ENCODE assay signal across 12 cellular contexts in the genomic region with DNA sequence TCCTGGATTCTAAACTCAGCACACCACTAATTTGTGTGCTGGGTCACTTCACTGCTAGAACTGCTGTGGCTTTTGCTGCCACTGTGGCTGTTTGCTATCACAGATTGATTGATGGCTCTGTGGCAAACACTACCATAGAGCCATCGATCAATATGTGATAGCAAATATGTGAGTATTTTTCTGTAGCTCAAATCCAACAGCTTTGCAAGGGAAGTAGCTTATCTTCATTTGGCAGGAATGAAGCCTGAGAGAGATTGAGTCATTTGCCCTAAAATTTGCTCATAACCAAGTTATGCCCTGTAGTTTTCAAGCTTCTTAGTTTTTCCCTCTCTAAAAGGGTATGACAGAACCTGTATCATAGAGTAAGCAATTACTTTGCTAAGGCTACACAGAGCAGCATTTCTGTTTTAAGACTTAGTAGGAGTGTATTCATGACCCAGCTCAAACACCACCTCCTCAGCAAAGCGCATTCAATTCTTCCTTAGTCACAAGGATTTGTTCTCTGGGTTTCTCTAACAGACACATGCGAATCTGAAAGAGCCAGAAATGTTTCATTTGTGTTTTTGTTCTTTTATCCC. TPM values are rescaled to one million over a fixed set of nuclear protein-coding genes. Genes with fewer than 3 reads are reported as not detected.
DNase-seq lines count a peak whose midpoint lies in the region; ATAC-seq, FAIRE-seq and TF ChIP-seq lines count a peak whose summit lies in the region.
"Had no signal": no experiment of that assay in that cellular context is flagged by ENCODE, and none has a peak within 500 bp of the region (broad histone marks: within the 10 kb centered on the region; RNA-seq: fewer than 3 reads in every experiment).

No MANE protein-coding gene starts in this region.

- no peak overlapping the region for H3K4me3 Mint-ChIP-seq in progenitor cell of endocrine pancreas (ENCODE audit: low read depth)
- no peak overlapping the region for H3K4me3 Mint-ChIP-seq in CD14-positive monocyte
- H3K4me3 Mint-ChIP-seq: T-cell had no signal

- ATAC-seq in HG03342 (IDR thresholded peaks at IDR 0.05; ENCODE audit: unreplicated experiment): no peak
- ATAC-seq in GM19463 (IDR thresholded peaks at IDR 0.05; ENCODE audit: unreplicated experiment): no peak
- ATAC-seq: T-cell had no signal

- no peak for TF ChIP-seq CTCF in progenitor cell of endocrine pancreas (IDR thresholded peaks at IDR 0.05; ENCODE audit: unreplicated experiment)
- TF ChIP-seq CTCF in CD14-positive monocyte (IDR thresholded peaks at IDR 0.05): no peak

- no peak for DNase-seq in GM19239 (ENCODE audit: insufficient read length, low spot score)
- peak; percentile 51 for DNase-seq in RKO (ENCODE audit: low spot score)
- DNase-seq in fibroblast of gingiva (ENCODE audit: low read depth): peak; percentile 29
- no peak for DNase-seq in progenitor cell of endocrine pancreas (ENCODE audit: low spot score, unreplicated experiment)
- no peak for DNase-seq in CD14-positive monocyte (ENCODE audit: low spot score)
- DNase-seq in activated T-cell treated with anti-CD3 and anti-CD28 coated beads, Interleukin-2, amount 50 U/mL, for 1 hour: no peak
- DNase-seq: cerebellar nuclear complex, hypothalamus, NCI-H2227 treated with DMSO at 0.1 percent for 48 hours, T-cell had no signal

- H3K27me3 Mint-ChIP-seq in progenitor cell of endocrine pancreas (no peaks in the 10 kb centered on the region), CD14-positive monocyte (ENCODE audit: low read depth in 3 of 3) (peaks cover 0 to 1% (median 0%) of the 10 kb centered on the region in 3 donors)
- H3K27me3 Mint-ChIP-seq: T-cell had no signal

- intact Hi-C loops in CD14-positive monocyte (cut with micrococcal nuclease): no loop called here

- H3K27ac Mint-ChIP-seq in progenitor cell of endocrine pancreas (peak overlapping the region; percentile 82), CD14-positive monocyte (peak overlapping the region in 1 of 7 donors; percentile 32)
- H3K27ac Mint-ChIP-seq: T-cell had no signal

- H3K9me3 Mint-ChIP-seq in progenitor cell of endocrine pancreas (ENCODE audit: low read depth) (peaks cover 7% of the 10 kb centered on the region), CD14-positive monocyte (peaks cover 5 to 13% (median 6%) of the 10 kb centered on the region in 7 donors)

- peaks cover 23% of the 10 kb centered on the region for H3K4me1 Mint-ChIP-seq in progenitor cell of endocrine pancreas (ENCODE audit: low read depth)
- H3K4me1 Mint-ChIP-seq in CD14-positive monocyte: peaks cover 22% of the 10 kb centered on the region

- peaks cover 29% of the 10 kb centered on the region for H3K36me3 Mint-ChIP-seq in progenitor cell of endocrine pancreas (ENCODE audit: insufficient read depth)
- H3K36me3 Mint-ChIP-seq in CD14-positive monocyte: peaks cover 19% of the 10 kb centered on the region in 2 donors

- FAIRE-seq in GM19239 (lab: Jason Lieb, UNC): peak; percentile 48

RNA-seq across cellular contexts. Expression of a gene that starts 43.1 kb away (rescaled TPM):
- total RNA-seq in progenitor cell of endocrine pancreas: 30.1 and 31.5 TPM in 2 replicates
- 1 to 10 TPM; 9.0 to 9.7 TPM for polyA plus RNA-seq in CD14-positive monocyte

Comparison
In these comparisons a context has a peak if more than half of its experiments do, and no peak if none do; other contexts are left out.
1. DNase-seq: peak in RKO (single experiment) and fibroblast of gingiva (single experiment); none in GM19239 (single experiment), progenitor cell of endocrine pancreas (single experiment), CD14-positive monocyte (single experiment) and activated T-cell treated with anti-CD3 and anti-CD28 coated beads, Interleukin-2, amount 50 U/mL, for 1 hour (single experiment).